In the genomic region with DNA sequence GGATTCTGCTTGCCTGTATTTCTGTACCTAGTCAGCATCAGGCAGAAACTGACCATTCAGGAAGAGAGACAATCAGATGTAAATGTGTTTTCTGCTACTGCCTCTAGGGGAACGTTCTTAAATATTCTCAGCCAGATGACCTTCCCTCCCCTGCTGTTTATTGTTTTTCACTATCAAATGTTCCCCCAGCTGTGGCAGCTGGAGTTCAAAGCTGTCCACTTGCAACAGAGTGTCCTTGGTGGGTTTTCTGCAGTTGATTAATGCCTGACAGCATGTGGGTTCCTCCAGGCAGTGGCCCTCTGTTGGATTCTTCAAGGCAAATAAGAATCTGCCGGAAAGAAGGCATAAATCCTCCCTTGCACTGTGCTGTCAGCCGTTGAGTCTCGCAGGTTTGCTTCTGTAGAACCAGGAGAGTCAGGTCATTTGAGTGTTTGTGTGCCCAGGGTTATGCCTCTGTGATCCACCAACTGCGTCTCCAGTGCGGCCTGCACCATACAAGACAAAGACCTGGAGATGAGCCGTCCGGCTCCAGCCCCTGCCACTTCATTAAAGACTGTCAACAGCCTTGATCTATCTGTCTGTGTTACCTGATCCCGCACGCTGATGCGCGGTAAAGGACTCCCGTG, we compare ENCODE assay signal across 13 cellular contexts.
A peak's percentile ranks its signal among the peaks of the same experiment; 100 is the strongest.
DNase-seq lines count a peak whose midpoint lies in the region; FAIRE-seq and TF ChIP-seq lines count a peak whose summit lies in the region.
"Had no signal": no experiment of that assay in that cellular context is flagged by ENCODE, and none has a peak within 500 bp of the region (broad histone marks: within the 10 kb centered on the region; RNA-seq: fewer than 3 reads in every experiment).

No MANE protein-coding gene starts in this region.

- H3K36me3 ChIP-seq in left ventricle myocardium inferior (no peaks in the 10 kb centered on the region), GM23248 (ENCODE audit: low read depth) (no peaks in the 10 kb centered on the region)
- H3K36me3 ChIP-seq: cardiac muscle cell had no signal

- TF ChIP-seq CTCF in left ventricle myocardium inferior (IDR thresholded peaks at IDR 0.05; ENCODE audit: borderline replicate concordance), result peak; percentile 28
- peak; percentile 16 for TF ChIP-seq CTCF in fibroblast of villous mesenchyme (IDR thresholded peaks at IDR 0.05; ENCODE audit: insufficient read depth, low read depth, low read length)
- TF ChIP-seq CTCF in type B pancreatic cell (conservative IDR thresholded peaks at IDR 0.05), result peak; percentile 61

- H3K9me2 ChIP-seq in GM23248 (ENCODE audit: insufficient read depth), result no peaks in the 10 kb centered on the region

- H3K9me3 Mint-ChIP-seq in type B pancreatic cell, result no peaks in the 10 kb centered on the region

- no peak overlapping the region for H3K9ac ChIP-seq in GM23248

- no peak overlapping the region for H3K27ac ChIP-seq in left ventricle myocardium inferior (replicated peaks)
- H3K27ac ChIP-seq in GM23248, result no peak overlapping the region
- H3K27ac ChIP-seq: cardiac muscle cell had no signal

- no peak for FAIRE-seq in frontal cortex (lab: Jason Lieb, UNC)

- H2AFZ ChIP-seq in GM23248, result no peak overlapping the region

- DNase-seq in left ventricle myocardium inferior (no peak), cardiac septum (ENCODE audit: low spot score) (no peak), NCI-H524 treated with DMSO at 0.1 percent for 48 hours (lab: John Stamatoyannopoulos, UW) (peak; percentile 11), fibroblast of villous mesenchyme (ENCODE audit: low read depth) (no peak), type B pancreatic cell (ENCODE audit: extremely low spot score, unreplicated experiment) (peak; percentile 66), GM23248 (no peak), T1000 (lab: John Stamatoyannopoulos, UW) (no peak), frontal cortex (ENCODE audit: low spot score in 2 of 2) (no peak)
- DNase-seq: mucosa of descending colon, NCI-H1436, SW 1271 had no signal

- in situ Hi-C loops in GM23248 (cut with MboI), result no loop called here

- intact Hi-C loops in left ventricle myocardium inferior (cut with micrococcal nuclease) (no loop called here), cardiac septum (cut with DNase I) (no loop called here)

- no peaks in the 10 kb centered on the region for H3K27me3 ChIP-seq in left ventricle myocardium inferior (ENCODE audit: low read depth)
- no peaks in the 10 kb centered on the region for H3K27me3 ChIP-seq in GM23248 (replicated peaks; ENCODE audit: insufficient read depth)
- H3K27me3 ChIP-seq: cardiac muscle cell had no signal

- H3K9me3 ChIP-seq in left ventricle myocardium inferior (replicated peaks), result no peaks in the 10 kb centered on the region
- no peaks in the 10 kb centered on the region for H3K9me3 ChIP-seq in GM23248 (ENCODE audit: low read depth)
- H3K9me3 ChIP-seq: mucosa of descending colon had no signal

- H3K36me3 Mint-ChIP-seq in type B pancreatic cell, result no peaks in the 10 kb centered on the region

- no peak overlapping the region for H3K4me2 ChIP-seq in GM23248 (ENCODE audit: unreplicated experiment)

- H3K4me3 Mint-ChIP-seq in type B pancreatic cell, result peak overlapping the region; percentile 53
- H3K4me3 Mint-ChIP-seq: B cell had no signal

- H3K79me2 ChIP-seq in GM23248 (ENCODE audit: insufficient read depth), result no peaks in the 10 kb centered on the region

- no peaks in the 10 kb centered on the region for H3F3A ChIP-seq in GM23248 (ENCODE audit: insufficient read depth)

- H3K4me3 ChIP-seq in left ventricle myocardium inferior (no peak overlapping the region), fibroblast of villous mesenchyme (ENCODE audit: low read depth, low read length) (no peak overlapping the region), GM23248 (no peak overlapping the region)
- H3K4me3 ChIP-seq: cardiac muscle cell, mucosa of descending colon had no signal

- no peaks in the 10 kb centered on the region for H4K20me1 ChIP-seq in GM23248 (ENCODE audit: insufficient read depth)

- no peak overlapping the region for H3K27ac Mint-ChIP-seq in type B pancreatic cell
- H3K27ac Mint-ChIP-seq: B cell had no signal

- H3K27me3 Mint-ChIP-seq in type B pancreatic cell, result peaks cover 18% of the 10 kb centered on the region
- H3K27me3 Mint-ChIP-seq: B cell had no signal

- peaks cover 30% of the 10 kb centered on the region for H3K4me1 Mint-ChIP-seq in type B pancreatic cell (ENCODE audit: unreplicated experiment)
- H3K4me1 Mint-ChIP-seq: B cell had no signal

- WGBS in GM23248 (ENCODE audit: low coverage in 1 of 2, low lambda C conversion rate in 2 of 2, missing lambda C conversion rate in 2 of 2), 2 experiments, result 74 to 81% methylated on average over 13 of the region's 13 CpGs

- H3K4me1 ChIP-seq in left ventricle myocardium inferior (peaks cover 44% of the 10 kb centered on the region), GM23248 (ENCODE audit: insufficient read depth) (0 out of 2 replicates have a peak, but pooled peaks cover 7% of the 10 kb centered on the region)

Comparison
In these comparisons a context has a peak if more than half of its experiments do, and no peak if none do; other contexts are left out.
1. DNase-seq: peak in NCI-H524 treated with DMSO at 0.1 percent for 48 hours (single experiment) and type B pancreatic cell (single experiment); none in left ventricle myocardium inferior (single experiment), cardiac septum (single experiment), fibroblast of villous mesenchyme (single experiment), GM23248 (single experiment), T1000 (single experiment) and frontal cortex (0 of 2).
2. Peak in every context shown above with its lines, with median percentiles within 50 percentile points of each other: CTCF ChIP-seq.